Comparison of ENCODE assay signal across 9 cellular contexts in genomic region chr21:18951291-18952038, GRCh38.
DNase-seq lines count a peak whose midpoint lies in the region; ATAC-seq and TF ChIP-seq lines count a peak whose summit lies in the region.
"Had no signal": no experiment of that assay in that cellular context is flagged by ENCODE, and none has a peak within 500 bp of the region (broad histone marks: within the 10 kb centered on the region; RNA-seq: fewer than 3 reads in every experiment).

No MANE protein-coding gene starts in this region.

- H3K27me3 ChIP-seq in H7 (ENCODE audit: control insufficient read depth, insufficient read depth, low read length) (no peaks in the 10 kb centered on the region), body of pancreas (no peaks in the 10 kb centered on the region), neural progenitor cell (no peaks in the 10 kb centered on the region)
- H3K27me3 ChIP-seq: gastrocnemius medialis had no signal

- H3K27me3 Mint-ChIP-seq in neural progenitor cell (ENCODE audit: insufficient read depth, low read depth): peaks cover 3% of the 10 kb centered on the region

- H3K4me3 ChIP-seq in H7 (ENCODE audit: insufficient read depth, low read depth, low read length) (no peak overlapping the region), body of pancreas (no peak overlapping the region), neural progenitor cell (no peak overlapping the region)
- H3K4me3 ChIP-seq: gastrocnemius medialis had no signal

- no peak overlapping the region for H3K4me3 Mint-ChIP-seq in neural progenitor cell

- H3K79me2 ChIP-seq in neural progenitor cell (ENCODE audit: low read depth): no peaks in the 10 kb centered on the region

- peaks cover 16% of the 10 kb centered on the region for H3K4me1 Mint-ChIP-seq in neural progenitor cell

- H3K9me3 Mint-ChIP-seq in neural progenitor cell: peaks cover 4% of the 10 kb centered on the region

- peaks cover 10% of the 10 kb centered on the region for H3F3A ChIP-seq in neural progenitor cell (ENCODE audit: low read depth)

- intact Hi-C loops in body of pancreas (cut with DNase I): no loop called here

- no peaks in the 10 kb centered on the region for H4K20me1 ChIP-seq in neural progenitor cell (ENCODE audit: low read depth)

- peak overlapping the region; percentile 77 for H3K27ac Mint-ChIP-seq in neural progenitor cell

- no peak overlapping the region for H3K9ac ChIP-seq in neural progenitor cell

- peak in 6 of 7 experiments; percentile 29 to 40 (median 34) for TF ChIP-seq CTCF in body of pancreas (IDR thresholded peaks at IDR 0.05)
- TF ChIP-seq CTCF in neural progenitor cell (IDR thresholded peaks at IDR 0.05): peak; percentile 76

- H3K27ac ChIP-seq in body of pancreas (no peak overlapping the region), neural progenitor cell (no peak overlapping the region)
- H3K27ac ChIP-seq: gastrocnemius medialis had no signal

- H3K4me2 ChIP-seq in neural progenitor cell: peak overlapping the region; percentile 4

- no peaks in the 10 kb centered on the region for H3K9me3 ChIP-seq in body of pancreas
- H3K9me3 ChIP-seq in neural progenitor cell (ENCODE audit: low read depth): no peaks in the 10 kb centered on the region
- H3K9me3 ChIP-seq: gastrocnemius medialis had no signal

- H3K4me1 ChIP-seq in body of pancreas (peaks cover 7% of the 10 kb centered on the region), neural progenitor cell (peaks cover 7% of the 10 kb centered on the region)
- H3K4me1 ChIP-seq: gastrocnemius medialis had no signal

- peak; percentile 18 for DNase-seq in H7
- DNase-seq in NCI-H1105 treated with DMSO at 0.1 percent for 48 hours (lab: John Stamatoyannopoulos, UW): peak; percentile 37
- DNase-seq in body of pancreas: peak in 2 of 4 donors; percentile 24 to 30
- DNase-seq in neural progenitor cell (ENCODE audit: low spot score): peak; percentile 84
- no peak for DNase-seq in NCI-H2029 (lab: John Stamatoyannopoulos, UW)
- no peak for DNase-seq in NK-92 (lab: John Stamatoyannopoulos, UW; ENCODE audit: unreplicated experiment)
- DNase-seq: gastrocnemius medialis had no signal

- ATAC-seq in body of pancreas (peak; percentile 56), GM21825 (IDR thresholded peaks at IDR 0.05; ENCODE audit: unreplicated experiment) (no peak)
- ATAC-seq: gastrocnemius medialis, HCT116 had no signal

- H2AFZ ChIP-seq in neural progenitor cell (replicated peaks): peak overlapping the region; percentile 59

- TF ChIP-seq POLR2A in body of pancreas (IDR thresholded peaks at IDR 0.05): no peak

- no peaks in the 10 kb centered on the region for H3K36me3 ChIP-seq in H7 (replicated peaks; ENCODE audit: control insufficient read depth, insufficient read depth, low read length)
- no peaks in the 10 kb centered on the region for H3K36me3 ChIP-seq in body of pancreas (replicated peaks in 1 of 2; ENCODE audit: insufficient read depth in 1 of 2, low read depth in 2 of 2)
- no peaks in the 10 kb centered on the region for H3K36me3 ChIP-seq in neural progenitor cell
- H3K36me3 ChIP-seq: gastrocnemius medialis had no signal

- H3K36me3 Mint-ChIP-seq in neural progenitor cell: no peaks in the 10 kb centered on the region

- 40 to 45% methylated on average over 14 of the region's 14 CpGs for WGBS in body of pancreas, 2 donors

Comparison
In these comparisons a context has a peak if more than half of its experiments do, and no peak if none do; other contexts are left out.
1. DNase-seq: peak in H7 (single experiment), NCI-H1105 treated with DMSO at 0.1 percent for 48 hours (single experiment) and neural progenitor cell (single experiment); none in NCI-H2029 (single experiment) and NK-92 (single experiment).